Comparison of ENCODE assay signal across 25 cellular contexts in genomic region chr9:81472701-81473100, GRCh38.
A peak's percentile ranks its signal among the peaks of the same experiment; 100 is the strongest.
DNase-seq lines count a peak whose midpoint lies in the region; ATAC-seq, FAIRE-seq and TF ChIP-seq lines count a peak whose summit lies in the region.
"Had no signal": no experiment of that assay in that cellular context is flagged by ENCODE, and none has a peak within 500 bp of the region (broad histone marks: within the 10 kb centered on the region; RNA-seq: fewer than 3 reads in every experiment).

No MANE protein-coding gene starts in this region.

- H2BK12ac ChIP-seq in H1 (ENCODE audit: low read depth, low read length) (no peak overlapping the region), neuronal stem cell (ENCODE audit: low read length) (no peak overlapping the region)

- H3K4me3 ChIP-seq in H1 (ENCODE audit: extremely low read depth in 1 of 4, insufficient read depth in 2 of 4, low read depth in 3 of 4, low read length in 4 of 4) (no peak overlapping the region), neuronal stem cell (ENCODE audit: low read length in 2 of 2) (no peak overlapping the region)
- H3K4me3 ChIP-seq: SK-N-MC had no signal

- no peak overlapping the region for H4K5ac ChIP-seq in H1 (ENCODE audit: insufficient read length, low read depth, low read length)

- H4K20me1 ChIP-seq in H1 (replicated peaks in 1 of 2; ENCODE audit: control insufficient read depth in 1 of 2, insufficient read depth in 2 of 2, low read length in 2 of 2): no peaks in the 10 kb centered on the region

- no peaks in the 10 kb centered on the region for H3K23me2 ChIP-seq in H1 (ENCODE audit: low read depth, low read length)

- H3K27me3 ChIP-seq in H1 (replicated peaks in 1 of 4; ENCODE audit: control insufficient read depth in 3 of 4, extremely low read depth in 1 of 4, insufficient read depth in 3 of 4, low read length in 3 of 4) (no peaks in the 10 kb centered on the region), neuronal stem cell (ENCODE audit: control insufficient read depth in 3 of 3, insufficient read depth in 3 of 3, low read depth in 1 of 3, low read length in 3 of 3) (no peaks in the 10 kb centered on the region)

- no peak overlapping the region for H3K27ac ChIP-seq in H1 (ENCODE audit: low read depth, low read length)
- no peak overlapping the region for H3K27ac ChIP-seq in neuronal stem cell (replicated peaks; ENCODE audit: low read length)
- H3K27ac ChIP-seq: 22Rv1, SK-N-MC had no signal

- no peaks in the 10 kb centered on the region for H3K79me2 ChIP-seq in H1 (ENCODE audit: control insufficient read depth in 1 of 2, insufficient read depth in 2 of 2, low read length in 2 of 2)

- DNase-seq in DMS 273 (lab: John Stamatoyannopoulos, UW; ENCODE audit: unreplicated experiment) (peak; percentile 34), DMS 273 treated with DMSO at 0.1 percent for 48 hours (lab: John Stamatoyannopoulos, UW) (no peak), NCI-H2171 (lab: John Stamatoyannopoulos, UW) (peak; percentile 6), H1 (ENCODE audit: low read depth in 1 of 2, low spot score in 2 of 2) (no peak), neuronal stem cell (ENCODE audit: low spot score) (no peak), H4 (ENCODE audit: low spot score) (no peak)
- no peak for DNase-seq in activated CD4-positive, CD25-positive, alpha-beta regulatory T cell treated with anti-CD3 and anti-CD28 coated beads, Interleukin-2, amount 50 U/mL, for 72 hours
- DNase-seq: AML-193; CD4-positive, CD25-positive, alpha-beta regulatory T cell; COR-L47; DMS153; GDM1; KBM-7; NCI-H1105; NCI-H187; NCI-H2107; NCI-H226; NCI-H526; NK-92 treated with Interleukin-12 subunit alpha and Interleukin-12 subunit beta, amount 100 ng/mL, for 24 hours; Right ventricle myocardium superior had no signal

- CTCF ChIA-PET in H1 (lab: Charles Lee; ENCODE audit: partially characterized antibody): interaction anchor here (0.6 kb wide), 1 partner anchor 47 kb away, joined by 3 read pairs; no protein-coding TSS in a partner anchor

- H3K14ac ChIP-seq in H1 (ENCODE audit: insufficient read length) (no peak overlapping the region), neuronal stem cell (ENCODE audit: low read length) (no peak overlapping the region)

- H3K9me3 ChIP-seq in H1 (ENCODE audit: insufficient read depth in 2 of 2, low read depth in 1 of 2, low read length in 1 of 2) (no peaks in the 10 kb centered on the region), neuronal stem cell (replicated peaks in 1 of 2; ENCODE audit: control insufficient read depth in 2 of 2, insufficient read depth in 1 of 2, low read depth in 1 of 2, low read length in 2 of 2) (no peaks in the 10 kb centered on the region)

- no peak for ATAC-seq in HG02798 (IDR thresholded peaks at IDR 0.05; ENCODE audit: poor library complexity, unreplicated experiment)
- ATAC-seq: HCT116 had no signal

- no peak for FAIRE-seq in H1 (lab: Jason Lieb, UNC)
- FAIRE-seq: RCC 7860 had no signal

- no peak for TF ChIP-seq EP300 in H1 (IDR thresholded peaks at IDR 0.05; ENCODE audit: borderline replicate concordance in 1 of 2, low read depth in 2 of 2, low read length in 2 of 2)

- H3K9ac ChIP-seq in H1 (replicated peaks in 1 of 4; ENCODE audit: extremely low read depth in 1 of 4, low read depth in 3 of 4, low read length in 3 of 4): no peak overlapping the region
- H3K9ac ChIP-seq in neuronal stem cell (ENCODE audit: low read depth, low read length, poor library complexity): no peak overlapping the region

- TF ChIP-seq CTCF in H1 (IDR thresholded peaks at IDR 0.05; ENCODE audit: control extremely low read depth in 1 of 3, insufficient read depth in 1 of 3, low read depth in 1 of 3, low read length in 3 of 3): no peak

- H3K56ac ChIP-seq in H1 (replicated peaks; ENCODE audit: insufficient read length, low read depth, low read length): no peak overlapping the region

- no peak overlapping the region for H2BK20ac ChIP-seq in H1 (ENCODE audit: low read length)

- H3K4ac ChIP-seq in H1 (replicated peaks; ENCODE audit: insufficient read length, low read depth, low read length) (no peak overlapping the region), neuronal stem cell (ENCODE audit: low read length) (no peak overlapping the region)

- H2BK15ac ChIP-seq in H1 (ENCODE audit: low read length) (no peak overlapping the region), neuronal stem cell (ENCODE audit: low read length) (no peak overlapping the region)

- H2AFZ ChIP-seq in H1 (ENCODE audit: low read length) (peak overlapping the region; percentile 63), neuronal stem cell (ENCODE audit: low read length) (peak overlapping the region; percentile 41)

- no peak overlapping the region for H2AK5ac ChIP-seq in H1 (ENCODE audit: low read depth, low read length)
- H2AK5ac ChIP-seq in neuronal stem cell (ENCODE audit: low read depth, low read length): no peak overlapping the region

- WGBS in H1 (ENCODE audit: extremely low coverage in 1 of 2, insufficient coverage in 1 of 2, insufficient read length in 1 of 2, insufficient replicate concordance in 2 of 2, low coverage in 1 of 2, low lambda C conversion rate in 2 of 2, missing lambda C conversion rate in 1 of 2), 2 experiments: 92% methylated on average over 10 of the region's 10 CpGs; no CpG with 5 or more reads in 1 of the 2 experiments
- no CpG with 5 or more reads among the region's 10 CpGs for WGBS in neuronal stem cell (ENCODE audit: extremely low coverage in 2 of 2, insufficient read length in 2 of 2, insufficient replicate concordance in 1 of 2), 2 donors

- POLR2A ChIA-PET in H1 (lab: Charles Lee; ENCODE audit: partially characterized antibody): no interaction called here

- H3K4me1 ChIP-seq in H1 (replicated peaks in 1 of 4; ENCODE audit: control insufficient read depth in 3 of 4, insufficient read depth in 4 of 4, low read length in 3 of 4) (peaks cover 0 to 2% (median 0%) of the 10 kb centered on the region in 4 experiments; a peak in 1 of 7 replicates), neuronal stem cell (ENCODE audit: control insufficient read depth in 2 of 2, insufficient read depth in 1 of 2, low read depth in 1 of 2, low read length in 2 of 2) (no peaks in the 10 kb centered on the region)

- H3K18ac ChIP-seq in H1 (ENCODE audit: extremely low read depth, low read length) (no peak overlapping the region), neuronal stem cell (ENCODE audit: low read length) (no peak overlapping the region)

- H3K23ac ChIP-seq in H1 (ENCODE audit: insufficient read length): no peak overlapping the region
- H3K23ac ChIP-seq in neuronal stem cell (ENCODE audit: low read depth, low read length, poor library complexity): no peak overlapping the region

- H2BK5ac ChIP-seq in H1 (ENCODE audit: low read depth, low read length): no peak overlapping the region
- H2BK5ac ChIP-seq in neuronal stem cell (ENCODE audit: low read length): no peak overlapping the region

- TF ChIP-seq POLR2A in H1 (IDR thresholded peaks at IDR 0.05; ENCODE audit: control extremely low read depth in 1 of 2, low read depth in 2 of 2, low read length in 2 of 2): no peak

- H4K91ac ChIP-seq in H1 (replicated peaks; ENCODE audit: insufficient read length, low read length): no peak overlapping the region
- H4K91ac ChIP-seq in neuronal stem cell (ENCODE audit: low read depth, low read length, poor library complexity): no peak overlapping the region

- no peaks in the 10 kb centered on the region for H3K79me1 ChIP-seq in H1 (ENCODE audit: low read depth, low read length)
- H3K79me1 ChIP-seq in neuronal stem cell (ENCODE audit: low read depth, low read length): no peaks in the 10 kb centered on the region

- H2BK120ac ChIP-seq in H1 (replicated peaks; ENCODE audit: low read depth, low read length): no peak overlapping the region
- H2BK120ac ChIP-seq in neuronal stem cell (ENCODE audit: low read depth, low read length): no peak overlapping the region

- TF ChIP-seq RAD21 in H1 (IDR thresholded peaks at IDR 0.05 in 1 of 2, conservative IDR thresholded peaks at IDR 0.05 in 1 of 2; ENCODE audit: low read depth in 2 of 2, low read length in 2 of 2): no peak

- no peaks in the 10 kb centered on the region for H3K36me3 ChIP-seq in H1 (ENCODE audit: control insufficient read depth in 2 of 4, insufficient read depth in 4 of 4, low read length in 3 of 4)
- no peaks in the 10 kb centered on the region for H3K36me3 ChIP-seq in neuronal stem cell (replicated peaks in 1 of 2; ENCODE audit: control insufficient read depth in 2 of 2, insufficient read depth in 2 of 2, low read length in 2 of 2)

- H4K8ac ChIP-seq in H1 (ENCODE audit: extremely low read depth, insufficient read depth, low read length) (no peak overlapping the region), neuronal stem cell (ENCODE audit: low read depth, low read length) (no peak overlapping the region)

- no peak overlapping the region for H3K4me2 ChIP-seq in H1 (ENCODE audit: insufficient read depth in 1 of 2, low read depth in 2 of 2, low read length in 2 of 2)
- H3K4me2 ChIP-seq in neuronal stem cell (ENCODE audit: insufficient read depth, low read length, poor library complexity, severe bottlenecking): no peak overlapping the region

TF ChIP-seq in H1, 55 proteins besides CTCF, POLR2A, EP300 and RAD21:
- no peak for TF ChIP-seq GABPA (IDR thresholded peaks at IDR 0.05; ENCODE audit: borderline replicate concordance, insufficient read depth, low read length)
- no peak for TF ChIP-seq HDAC2 (IDR thresholded peaks at IDR 0.05; ENCODE audit: borderline replicate concordance in 1 of 2, low read depth in 2 of 2, low read length in 2 of 2)
- TF ChIP-seq TEAD4 (IDR thresholded peaks at IDR 0.05; ENCODE audit: low read depth, low read length): no peak
- no peak for TF ChIP-seq SP1 (IDR thresholded peaks at IDR 0.05; ENCODE audit: low read depth, low read length)
- TF ChIP-seq SUZ12 (IDR thresholded peaks at IDR 0.05; ENCODE audit: low read length): no peak
- no peak for TF ChIP-seq NANOG (IDR thresholded peaks at IDR 0.05; ENCODE audit: insufficient read depth, low read depth, low read length, poor library complexity, severe bottlenecking)
- TF ChIP-seq TAF7 (optimal IDR thresholded peaks at IDR 0.05; ENCODE audit: borderline replicate concordance, low read depth, low read length): no peak
- no peak for TF ChIP-seq SRF (IDR thresholded peaks at IDR 0.05; ENCODE audit: low read depth, low read length)
- no peak for TF ChIP-seq POLR2AphosphoS5 (IDR thresholded peaks at IDR 0.05; ENCODE audit: low read depth, low read length)
- no peak for TF ChIP-seq SIRT6 (IDR thresholded peaks at IDR 0.05; ENCODE audit: low read length)
- no peak for TF ChIP-seq CBX5 (IDR thresholded peaks at IDR 0.05; ENCODE audit: low read depth, low read length)
TF ChIP-seq in H1: peak in this region for 0.

Comparison
In these comparisons a context has a peak if more than half of its experiments do, and no peak if none do; other contexts are left out.
1. DNase-seq: peak in DMS 273 (single experiment) and NCI-H2171 (single experiment); none in DMS 273 treated with DMSO at 0.1 percent for 48 hours (single experiment), H1 (0 of 2), neuronal stem cell (single experiment), activated CD4-positive, CD25-positive, alpha-beta regulatory T cell treated with anti-CD3 and anti-CD28 coated beads, Interleukin-2, amount 50 U/mL, for 72 hours (single experiment) and H4 (single experiment).